8 cellular contexts compared by ENCODE assay signal in the genomic region with DNA sequence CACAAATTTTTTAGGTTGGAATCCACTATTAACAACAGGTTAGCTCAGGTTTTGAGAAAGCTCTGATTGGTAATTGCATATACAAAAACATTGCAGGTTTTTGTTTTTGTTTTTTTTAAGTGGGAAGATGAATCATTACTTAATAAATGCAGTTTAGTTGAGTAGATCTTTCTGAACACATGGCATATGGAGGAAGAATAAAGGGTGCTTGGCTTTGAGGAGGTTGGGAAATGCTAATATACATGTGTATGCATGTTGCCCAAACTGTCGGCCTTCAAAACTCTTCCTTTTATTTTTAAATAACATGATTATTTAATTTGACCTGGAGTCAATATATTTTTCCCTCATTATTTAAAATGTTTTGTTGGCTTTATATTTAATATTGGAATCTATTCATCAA. TPM values are rescaled to one million over a fixed set of nuclear protein-coding genes. Genes with fewer than 3 reads are reported as not detected.
DNase-seq lines count a peak whose midpoint lies in the region; ATAC-seq and TF ChIP-seq lines count a peak whose summit lies in the region.

No MANE protein-coding gene starts in this region.

- H2AK5ac ChIP-seq in mesendoderm (ENCODE audit: low read length), result no peak overlapping the region

- peaks cover 0 to 48% (median 28%) of the 10 kb centered on the region in 9 donors for H3K36me3 ChIP-seq in heart right ventricle
- H3K36me3 ChIP-seq in muscle layer of duodenum (ENCODE audit: control insufficient read depth in 1 of 2, insufficient read depth in 2 of 2, low read length in 2 of 2), result peaks cover 14 to 35% of the 10 kb centered on the region in 2 donors
- peaks cover 30% of the 10 kb centered on the region for H3K36me3 ChIP-seq in upper lobe of right lung
- H3K36me3 ChIP-seq in mesendoderm (ENCODE audit: control insufficient read depth, insufficient read depth, low read length), result no peaks in the 10 kb centered on the region

- H3K4me1 Mint-ChIP-seq in brain, result peaks cover 24% of the 10 kb centered on the region

- no peak overlapping the region for H2BK5ac ChIP-seq in mesendoderm (ENCODE audit: low read length)

- H3K4me3 ChIP-seq in heart right ventricle, result peak overlapping the region in 3 of 10 donors; percentile 66 to 86 (median 77)
- no peak overlapping the region for H3K4me3 ChIP-seq in muscle layer of duodenum (ENCODE audit: low read depth in 1 of 2, low read length in 2 of 2)
- H3K4me3 ChIP-seq in upper lobe of right lung, result no peak overlapping the region
- no peak overlapping the region for H3K4me3 ChIP-seq in mesendoderm (ENCODE audit: low read length)

- no peak for TF ChIP-seq CTCF in heart right ventricle (IDR thresholded peaks at IDR 0.05)
- no peak for TF ChIP-seq CTCF in brain (conservative IDR thresholded peaks at IDR 0.05)
- TF ChIP-seq CTCF in upper lobe of right lung (IDR thresholded peaks at IDR 0.05), result no peak

- no peaks in the 10 kb centered on the region for H3K79me2 ChIP-seq in mesendoderm (ENCODE audit: control insufficient read depth, insufficient read depth, low read length)

- 91 to 92% methylated on average over 1 of the region's 1 CpG for WGBS in heart right ventricle, 2 donors
- no CpG with 5 or more reads among the region's 1 CpG for WGBS in mesendoderm (ENCODE audit: extremely low coverage, insufficient coverage, low lambda C conversion rate)

- peak overlapping the region; percentile 38 to 85 (median 73) for H3K4me3 Mint-ChIP-seq in brain

- no peak overlapping the region for H3K56ac ChIP-seq in mesendoderm (ENCODE audit: low read length)

- no peak for DNase-seq in heart right ventricle
- DNase-seq in Right ventricle myocardium superior, result no peak
- no peak for DNase-seq in upper lobe of right lung
- DNase-seq in NCI-H2029 (lab: John Stamatoyannopoulos, UW), result no peak
- no peak for DNase-seq in mesendoderm
- no peak for DNase-seq in HEK293T (ENCODE audit: extremely low spot score)

- H2BK120ac ChIP-seq in mesendoderm (ENCODE audit: low read depth, low read length), result no peak overlapping the region

- H3K27ac ChIP-seq in heart right ventricle (peak overlapping the region in 9 of 10 donors; percentile 89 to 100 (median 99)), muscle layer of duodenum (ENCODE audit: low read length) (peak overlapping the region; percentile 93), upper lobe of right lung (peak overlapping the region; percentile 98), mesendoderm (ENCODE audit: low read depth, low read length) (no peak overlapping the region)

- no peak overlapping the region for H3K9ac ChIP-seq in mesendoderm (ENCODE audit: low read length)

- H3K36me3 Mint-ChIP-seq in brain, result peaks cover 48% of the 10 kb centered on the region

- H3K27me3 ChIP-seq in heart right ventricle, result no peaks in the 10 kb centered on the region
- H3K27me3 ChIP-seq in muscle layer of duodenum (ENCODE audit: low read depth, low read length), result no peaks in the 10 kb centered on the region
- H3K27me3 ChIP-seq in upper lobe of right lung, result no peaks in the 10 kb centered on the region
- no peaks in the 10 kb centered on the region for H3K27me3 ChIP-seq in mesendoderm (ENCODE audit: insufficient read depth, low read length, poor library complexity)

- H2BK15ac ChIP-seq in mesendoderm (replicated peaks; ENCODE audit: low read depth), result no peak overlapping the region

- peaks cover 0 to 18% (median 15%) of the 10 kb centered on the region in 5 experiments for H3K9me3 Mint-ChIP-seq in brain

- H3K4me1 ChIP-seq in heart right ventricle (peaks cover 8 to 65% (median 57%) of the 10 kb centered on the region in 9 donors), muscle layer of duodenum (ENCODE audit: control insufficient read depth in 1 of 2, insufficient read depth in 2 of 2, low read length in 2 of 2) (peaks cover 30 to 41% of the 10 kb centered on the region in 2 donors), upper lobe of right lung (peaks cover 23% of the 10 kb centered on the region), mesendoderm (ENCODE audit: control insufficient read depth, low read depth, low read length) (peaks cover 7% of the 10 kb centered on the region)

- H3K9me3 ChIP-seq in heart right ventricle (peaks cover 0 to 10% (median 0%) of the 10 kb centered on the region in 11 donors), muscle layer of duodenum (ENCODE audit: control insufficient read depth in 1 of 2, low read length in 2 of 2) (peaks cover 0 to 10% of the 10 kb centered on the region in 2 donors), upper lobe of right lung (no peaks in the 10 kb centered on the region)

- no peak overlapping the region for H3K18ac ChIP-seq in mesendoderm (ENCODE audit: low read length)

- no peak overlapping the region for H3K4ac ChIP-seq in mesendoderm (ENCODE audit: low read depth, low read length)

- POLR2A ChIA-PET in HEK293T (lab: Yijun Ruan, JAX), result interaction anchor here (0.6 to 1.5 kb wide), 3 partner anchors 10 to 37 kb away, joined by 3 to 4 read pairs (median 3); no protein-coding TSS in a partner anchor

- CTCF ChIA-PET in HEK293T (lab: Yijun Ruan, JAX), result no interaction called here

- no peak overlapping the region for H4K5ac ChIP-seq in mesendoderm (ENCODE audit: low read length)

- H3K4me2 ChIP-seq in mesendoderm (ENCODE audit: low read length), result no peak overlapping the region

- H4K8ac ChIP-seq in mesendoderm (ENCODE audit: low read depth, low read length), result no peak overlapping the region

- no peak for ATAC-seq in heart right ventricle
- no peak for ATAC-seq in Right ventricle myocardium superior (ENCODE audit: poor library complexity)
- no peak for ATAC-seq in upper lobe of right lung

- intact Hi-C loops in heart right ventricle (cut with DNase I) (loop anchor here in 5 of 10 donors (1.0 to 5.0 kb wide), 4 partner anchors 9 to 41 kb away; a partner anchor contains a TSS), Right ventricle myocardium superior (cut with DNase I) (loop anchor here (5.0 kb wide), 1 partner anchor 36 kb away; no protein-coding TSS in a partner anchor), upper lobe of right lung (cut with DNase I) (no loop called here)

- H3K27ac Mint-ChIP-seq in brain, result peak overlapping the region in 3 of 5 experiments; percentile 19 to 68 (median 47)

- H3K79me1 ChIP-seq in mesendoderm (ENCODE audit: low read length), result no peaks in the 10 kb centered on the region

- no peaks in the 10 kb centered on the region for H3K27me3 Mint-ChIP-seq in brain

- no peak overlapping the region for H3K23ac ChIP-seq in mesendoderm (ENCODE audit: low read length)

TF ChIP-seq in HEK293T, 16 proteins besides CTCF, POLR2A, EP300 and RAD21:
- no peak for TF ChIP-seq FOXA1 (IDR thresholded peaks at IDR 0.05)
- no peak for TF ChIP-seq NFRKB (IDR thresholded peaks at IDR 0.05)
- no peak for TF ChIP-seq LEF1 (IDR thresholded peaks at IDR 0.05; ENCODE audit: borderline replicate concordance)
- TF ChIP-seq ARNT (IDR thresholded peaks at IDR 0.05), result no peak
- no peak for TF ChIP-seq FOXK2 (IDR thresholded peaks at IDR 0.05)
- TF ChIP-seq HDGF (IDR thresholded peaks at IDR 0.05; ENCODE audit: borderline replicate concordance), result no peak
- TF ChIP-seq, protein P1, sequence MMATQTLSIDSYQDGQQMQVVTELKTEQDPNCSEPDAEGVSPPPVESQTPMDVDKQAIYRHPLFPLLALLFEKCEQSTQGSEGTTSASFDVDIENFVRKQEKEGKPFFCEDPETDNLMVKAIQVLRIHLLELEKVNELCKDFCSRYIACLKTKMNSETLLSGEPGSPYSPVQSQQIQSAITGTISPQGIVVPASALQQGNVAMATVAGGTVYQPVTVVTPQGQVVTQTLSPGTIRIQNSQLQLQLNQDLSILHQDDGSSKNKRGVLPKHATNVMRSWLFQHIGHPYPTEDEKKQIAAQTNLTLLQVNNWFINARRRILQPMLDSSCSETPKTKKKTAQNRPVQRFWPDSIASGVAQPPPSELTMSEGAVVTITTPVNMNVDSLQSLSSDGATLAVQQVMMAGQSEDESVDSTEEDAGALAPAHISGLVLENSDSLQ (IDR thresholded peaks at IDR 0.05), result no peak
- no peak for TF ChIP-seq ZNF384 (IDR thresholded peaks at IDR 0.05)
- TF ChIP-seq SUZ12 (IDR thresholded peaks at IDR 0.05), result no peak
- TF ChIP-seq SP1 (IDR thresholded peaks at IDR 0.05), result no peak
TF ChIP-seq in HEK293T: peak in this region for 0.

RNA-seq across cellular contexts. Expression of a gene that starts 32.8 kb away (rescaled TPM):
- total RNA-seq in heart right ventricle (100 to 1,000 TPM in 8 of 10 donors, 10 to 100 TPM in 2; 86.8 to 156 (median 139) TPM), Right ventricle myocardium superior (89.6 TPM), upper lobe of right lung (118 TPM)
- polyA plus RNA-seq in heart right ventricle (10 to 100 TPM; 14.7 to 21.3 TPM), brain (ENCODE audit: insufficient read depth, low read depth, low replicate concordance) (6.0 TPM)
- 20.8 TPM for polyA plus RNA-seq in mesendoderm (2013, experiment 1 of 2)
- polyA plus RNA-seq in mesendoderm (2013, experiment 2 of 2), result 20.5 TPM
